In genomic region chr11:107136892-107137291, GRCh38 we compare ENCODE assay signal across 34 cellular contexts.
"Had no signal": no experiment of that assay in that cellular context is flagged by ENCODE, and none has a peak within 500 bp of the region (broad histone marks: within the 10 kb centered on the region; RNA-seq: fewer than 3 reads in every experiment).

No MANE protein-coding gene starts in this region.

- H3K9me3 ChIP-seq: MG63 had no signal

- H3K27me3 ChIP-seq: MG63 had no signal

- H3K4me3 ChIP-seq: MG63 had no signal

- H3K36me3 ChIP-seq: MG63 had no signal

- DNase-seq: Karpas-422, Kasumi-1, MG63, MM.1S, MV-4-11, NCI-H1048, NCI-H1092, NCI-H1092 treated with DMSO at 0.1 percent for 48 hours, NCI-H1105, NCI-H1105 treated with DMSO at 0.1 percent for 48 hours, NCI-H1417, NCI-H1417 treated with DMSO at 0.1 percent for 48 hours, NCI-H1436, NCI-H1436 treated with DMSO at 0.1 percent for 48 hours, NCI-H146, NCI-H1694, NCI-H1694 treated with DMSO at 0.1 percent for 48 hours, NCI-H187, NCI-H187 treated with DMSO at 0.1 percent for 48 hours, NCI-H1930, NCI-H2029, NCI-H2029 treated with DMSO at 0.1 percent for 48 hours, NCI-H2081, NCI-H2081 treated with DMSO at 0.1 percent for 48 hours, NCI-H2107, NCI-H2171, NCI-H2171 treated with DMSO at 0.1 percent for 48 hours, NCI-H2227 treated with DMSO at 0.1 percent for 48 hours, NCI-H226, NCI-H345, NCI-H446, NCI-H446 treated with DMSO at 0.1 percent for 48 hours, NCI-H510A, NCI-H510A treated with DMSO at 0.1 percent for 48 hours had no signal
